In genomic region chr22:44464000-44464399, GRCh38 we compare ENCODE assay signal across 20 cellular contexts. TPM values are rescaled to one million over a fixed set of nuclear protein-coding genes. Genes with fewer than 3 reads are reported as not detected.
DNase-seq lines count a peak whose midpoint lies in the region; ATAC-seq, FAIRE-seq and TF ChIP-seq lines count a peak whose summit lies in the region.
"Had no signal": no experiment of that assay in that cellular context is flagged by ENCODE, and none has a peak within 500 bp of the region (broad histone marks: within the 10 kb centered on the region; RNA-seq: fewer than 3 reads in every experiment).

No MANE protein-coding gene starts in this region.

- H3K9me3 ChIP-seq in A549: no peaks in the 10 kb centered on the region

- TF ChIP-seq RAD21 in A549 (conservative IDR thresholded peaks at IDR 0.05 in 1 of 2, IDR thresholded peaks at IDR 0.05 in 1 of 2): no peak

- H3K9me3 Mint-ChIP-seq in activated CD4-positive, alpha-beta T cell treated with anti-CD3 and anti-CD28 coated beads for 36 hours (ENCODE audit: low read depth): peaks cover 8% of the 10 kb centered on the region
- H3K9me3 Mint-ChIP-seq: CD8-positive, alpha-beta T cell; GM23338; HFFc6 had no signal

- no peak overlapping the region for H3K27ac Mint-ChIP-seq in activated CD4-positive, alpha-beta T cell treated with anti-CD3 and anti-CD28 coated beads for 36 hours
- H3K27ac Mint-ChIP-seq: B cell; CD8-positive, alpha-beta T cell; GM23338; HFFc6 had no signal

- no peak overlapping the region for H3K4me2 ChIP-seq in A549
- H3K4me2 ChIP-seq: BLaER1 treated with 17β-estradiol and CSF1 and Interleukin-3, amounts not matched to agents 10 nM and 100 nM; GM23338 had no signal

- no peak for TF ChIP-seq EP300 in A549 (IDR thresholded peaks at IDR 0.05)

- H3K27ac ChIP-seq in A549: peak overlapping the region in 1 of 2 experiments; percentile 69; a peak in 3 of 6 replicates
- H3K27ac ChIP-seq: BLaER1 treated with 17β-estradiol and CSF1 and Interleukin-3, amounts not matched to agents 10 nM and 100 nM had no signal

- no peaks in the 10 kb centered on the region for H3K27me3 Mint-ChIP-seq in activated CD4-positive, alpha-beta T cell treated with anti-CD3 and anti-CD28 coated beads for 36 hours

- intact Hi-C loops in activated CD4-positive, alpha-beta T cell treated with anti-CD3 and anti-CD28 coated beads for 36 hours (cut with DNase I, micrococcal nuclease): no loop called here

- H3K4me3 Mint-ChIP-seq in activated CD4-positive, alpha-beta T cell treated with anti-CD3 and anti-CD28 coated beads for 36 hours: no peak overlapping the region
- H3K4me3 Mint-ChIP-seq: B cell; CD8-positive, alpha-beta T cell; GM23338; HFFc6 had no signal

- H3K4me1 Mint-ChIP-seq in activated CD4-positive, alpha-beta T cell treated with anti-CD3 and anti-CD28 coated beads for 36 hours: peaks cover 12% of the 10 kb centered on the region
- H3K4me1 Mint-ChIP-seq: B cell had no signal

- TF ChIP-seq CTCF in A549 (IDR thresholded peaks at IDR 0.05) (no peak), epithelial cell of esophagus (IDR thresholded peaks at IDR 0.05; ENCODE audit: insufficient read depth, low read depth, low read length, missing control alignments) (no peak)

- H3K4me1 ChIP-seq in A549: 0 out of 3 replicates have a peak, but pooled peaks cover 3% of the 10 kb centered on the region

- POLR2A ChIA-PET in A549 (lab: Yijun Ruan, JAX): no interaction called here
- POLR2A ChIA-PET in activated CD4-positive, alpha-beta T cell treated with anti-CD3 and anti-CD28 coated beads for 36 hours (lab: Charles Lee): no interaction called here

- H3K36me3 Mint-ChIP-seq in activated CD4-positive, alpha-beta T cell treated with anti-CD3 and anti-CD28 coated beads for 36 hours (ENCODE audit: low read depth): peaks cover 3% of the 10 kb centered on the region
- H3K36me3 Mint-ChIP-seq: CD8-positive, alpha-beta T cell had no signal

- no peak for FAIRE-seq in A549 (lab: Jason Lieb, UNC)
- FAIRE-seq: G401.6, GM12891, H54 had no signal

- no peak for ATAC-seq in A549
- ATAC-seq in activated CD4-positive, alpha-beta T cell treated with anti-CD3 and anti-CD28 coated beads for 36 hours: no peak
- ATAC-seq: CD8-positive, alpha-beta T cell; GM23338 had no signal

- DNase-seq in A549 (ENCODE audit: low read depth in 1 of 2, low spot score in 1 of 2) (no peak), M059J (ENCODE audit: low read depth) (peak; percentile 15), epithelial cell of esophagus (ENCODE audit: low read depth) (peak; percentile 24), renal cortical epithelial cell (ENCODE audit: low read depth) (peak; percentile 21), UCSD-AML1 (lab: John Stamatoyannopoulos, UW; ENCODE audit: unreplicated experiment) (no peak), DMS53 treated with DMSO at 0.1 percent for 48 hours (lab: John Stamatoyannopoulos, UW; ENCODE audit: unreplicated experiment) (no peak)
- DNase-seq in activated CD4-positive, alpha-beta T cell treated with anti-CD3 and anti-CD28 coated beads for 36 hours: no peak
- DNase-seq: 8988T; CD8-positive, alpha-beta T cell; COR-L47; DMS 273 treated with DMSO at 0.1 percent for 48 hours; DMS53; HCEC 1CT; HFFc6 had no signal

- TF ChIP-seq POLR2A in A549 (IDR thresholded peaks at IDR 0.05; ENCODE audit: low read length): no peak

- 66% methylated on average over 2 of the region's 2 CpGs for WGBS in A549 (ENCODE audit: missing lambda C conversion rate)

- CTCF ChIA-PET in A549 (lab: Yijun Ruan, JAX): no interaction called here
- CTCF ChIA-PET in activated CD4-positive, alpha-beta T cell treated with anti-CD3 and anti-CD28 coated beads for 36 hours (lab: Charles Lee): interaction anchor here (1.6 kb wide), 1 partner anchor 12 kb away, joined by 4 read pairs; no protein-coding TSS in a partner anchor

- no peak overlapping the region for H3K4me3 ChIP-seq in A549
- no peak overlapping the region for H3K4me3 ChIP-seq in epithelial cell of esophagus (ENCODE audit: low read length)
- H3K4me3 ChIP-seq: BLaER1 treated with 17β-estradiol and CSF1 and Interleukin-3, amounts not matched to agents 10 nM and 100 nM; GM23338 had no signal

TF ChIP-seq in A549, 52 proteins besides CTCF, POLR2A, EP300 and RAD21:
- TF ChIP-seq HEYL (CRISPR knock-in tag; IDR thresholded peaks at IDR 0.05) (no peak), MAFK (IDR thresholded peaks at IDR 0.05; ENCODE audit: partially characterized antibody) (peak; percentile 57), NFE2L2 (conservative IDR thresholded peaks at IDR 0.05; ENCODE audit: low read length) (peak; percentile 38; the same call in 1 of the 2 replicates)

RNA-seq across cellular contexts. Expression of gene RTL6, which starts 34.0 kb away (rescaled TPM):
- 10.8 and 13.5 TPM in 2 replicates for polyA plus RNA-seq in A549 (2011; rRNA removed)
- 9.7 and 13.0 TPM in 2 replicates for polyA plus RNA-seq in A549 (2012; cell fraction: cytosol; rRNA removed)
- polyA plus RNA-seq in A549 (2012; cell fraction: nucleus; rRNA removed): 9.9 and 10.5 TPM in 2 replicates
- polyA plus RNA-seq in A549 (2017; fragmentation: RNase III; extraction: RNeasy Plus Mini Kit Qiagen cat#74134 plus additional on column Dnase treatment): 18.2 to 19.5 TPM (median 18.9 TPM) in 3 replicates
- polyA minus RNA-seq in A549 (2011; rRNA and poly(A)+ RNA removed): 27.6 and 29.8 TPM in 2 replicates
- 12.7 and 17.0 TPM in 2 replicates for total RNA-seq in M059J (2014; rRNA removed; shearing (Covaris generic))
- total RNA-seq in renal cortical epithelial cell: 18.1 and 44.8 TPM in 2 replicates
- total RNA-seq in activated CD4-positive, alpha-beta T cell treated with anti-CD3 and anti-CD28 coated beads for 36 hours: 1 to 10 TPM; 7.4 to 8.0 TPM

Comparison
In these comparisons a context has a peak if more than half of its experiments do, and no peak if none do; other contexts are left out.
1. DNase-seq: peak in M059J (single experiment), epithelial cell of esophagus (single experiment) and renal cortical epithelial cell (single experiment); none in A549 (0 of 2), UCSD-AML1 (single experiment), DMS53 treated with DMSO at 0.1 percent for 48 hours (single experiment) and activated CD4-positive, alpha-beta T cell treated with anti-CD3 and anti-CD28 coated beads for 36 hours (single experiment).